1 cellular context compared by ENCODE assay signal in the genomic region with DNA sequence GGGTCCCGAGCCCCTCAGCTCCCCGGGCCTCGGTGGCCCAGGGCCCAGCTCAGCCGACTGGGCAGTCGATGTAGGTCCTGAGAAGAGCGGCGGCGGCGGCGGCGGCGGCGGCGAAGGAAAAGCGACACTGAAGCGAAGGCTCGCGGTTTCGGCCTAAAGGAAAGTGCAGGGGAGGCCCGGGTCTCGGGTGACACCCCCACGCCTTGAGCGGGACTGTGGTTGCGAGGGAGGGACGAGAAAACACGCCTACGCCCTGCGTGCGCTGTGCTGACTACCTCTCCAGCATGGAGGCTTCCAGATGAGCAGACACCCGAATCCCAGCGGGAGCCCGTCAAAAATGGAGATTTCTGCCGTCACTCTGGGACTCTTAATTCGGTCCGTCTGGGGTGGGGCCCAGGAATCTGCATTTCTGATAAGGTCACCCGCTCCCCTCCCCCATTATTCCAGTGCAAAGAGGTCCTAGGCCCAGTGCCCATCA.
A peak's percentile ranks its signal among the peaks of the same experiment; 100 is the strongest.
TF ChIP-seq lines count a peak whose summit lies in the region.

No MANE protein-coding gene starts in this region.

TF ChIP-seq in K562, 482 proteins besides CTCF, POLR2A, EP300 and RAD21 (continued from another document and continues in another):
- TF ChIP-seq, protein P1, sequence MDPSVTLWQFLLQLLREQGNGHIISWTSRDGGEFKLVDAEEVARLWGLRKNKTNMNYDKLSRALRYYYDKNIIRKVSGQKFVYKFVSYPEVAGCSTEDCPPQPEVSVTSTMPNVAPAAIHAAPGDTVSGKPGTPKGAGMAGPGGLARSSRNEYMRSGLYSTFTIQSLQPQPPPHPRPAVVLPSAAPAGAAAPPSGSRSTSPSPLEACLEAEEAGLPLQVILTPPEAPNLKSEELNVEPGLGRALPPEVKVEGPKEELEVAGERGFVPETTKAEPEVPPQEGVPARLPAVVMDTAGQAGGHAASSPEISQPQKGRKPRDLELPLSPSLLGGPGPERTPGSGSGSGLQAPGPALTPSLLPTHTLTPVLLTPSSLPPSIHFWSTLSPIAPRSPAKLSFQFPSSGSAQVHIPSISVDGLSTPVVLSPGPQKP (CRISPR knock-in tag; IDR thresholded peaks at IDR 0.05): no peak
- no peak for TF ChIP-seq SMAD3 (CRISPR knock-in tag; conservative IDR thresholded peaks at IDR 0.05)
- TF ChIP-seq CREB1 (IDR thresholded peaks at IDR 0.05): peak; percentile 56; the same call in 1 of the 2 replicates
- TF ChIP-seq CREB1 (CRISPR knock-in tag; IDR thresholded peaks at IDR 0.05): no peak
- peak; percentile 35; the same call in 1 of the 2 replicates for TF ChIP-seq MTA3 (IDR thresholded peaks at IDR 0.05; ENCODE audit: borderline replicate concordance)
- peak; percentile 71; the same call in 1 of the 2 replicates for TF ChIP-seq ZNF766 (CRISPR knock-in tag; conservative IDR thresholded peaks at IDR 0.05)
- TF ChIP-seq ATF1 (CRISPR knock-in tag; IDR thresholded peaks at IDR 0.05): no peak
- peak; percentile 53 for TF ChIP-seq ATF1 (tag; IDR thresholded peaks at IDR 0.05)
- TF ChIP-seq PCBP2 (IDR thresholded peaks at IDR 0.05; ENCODE audit: low read depth, low read length, poor library complexity, severe bottlenecking): no peak
- no peak for TF ChIP-seq ZNF408 (CRISPR knock-in tag; IDR thresholded peaks at IDR 0.05; ENCODE audit: low read depth)
- TF ChIP-seq, protein P2, sequence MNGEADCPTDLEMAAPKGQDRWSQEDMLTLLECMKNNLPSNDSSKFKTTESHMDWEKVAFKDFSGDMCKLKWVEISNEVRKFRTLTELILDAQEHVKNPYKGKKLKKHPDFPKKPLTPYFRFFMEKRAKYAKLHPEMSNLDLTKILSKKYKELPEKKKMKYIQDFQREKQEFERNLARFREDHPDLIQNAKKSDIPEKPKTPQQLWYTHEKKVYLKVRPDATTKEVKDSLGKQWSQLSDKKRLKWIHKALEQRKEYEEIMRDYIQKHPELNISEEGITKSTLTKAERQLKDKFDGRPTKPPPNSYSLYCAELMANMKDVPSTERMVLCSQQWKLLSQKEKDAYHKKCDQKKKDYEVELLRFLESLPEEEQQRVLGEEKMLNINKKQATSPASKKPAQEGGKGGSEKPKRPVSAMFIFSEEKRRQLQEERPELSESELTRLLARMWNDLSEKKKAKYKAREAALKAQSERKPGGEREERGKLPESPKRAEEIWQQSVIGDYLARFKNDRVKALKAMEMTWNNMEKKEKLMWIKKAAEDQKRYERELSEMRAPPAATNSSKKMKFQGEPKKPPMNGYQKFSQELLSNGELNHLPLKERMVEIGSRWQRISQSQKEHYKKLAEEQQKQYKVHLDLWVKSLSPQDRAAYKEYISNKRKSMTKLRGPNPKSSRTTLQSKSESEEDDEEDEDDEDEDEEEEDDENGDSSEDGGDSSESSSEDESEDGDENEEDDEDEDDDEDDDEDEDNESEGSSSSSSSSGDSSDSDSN (IDR thresholded peaks at IDR 0.05; ENCODE audit: borderline replicate concordance in 1 of 2, low read depth in 2 of 2, low read length in 2 of 2): peak in 1 of 2 experiments; percentile 42; a peak in 2 of 4 replicates
- TF ChIP-seq, protein P3, sequence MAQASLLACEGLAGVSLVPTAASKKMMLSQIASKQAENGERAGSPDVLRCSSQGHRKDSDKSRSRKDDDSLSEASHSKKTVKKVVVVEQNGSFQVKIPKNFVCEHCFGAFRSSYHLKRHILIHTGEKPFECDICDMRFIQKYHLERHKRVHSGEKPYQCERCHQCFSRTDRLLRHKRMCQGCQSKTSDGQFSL (CRISPR knock-in tag; IDR thresholded peaks at IDR 0.05): no peak
- TF ChIP-seq, protein P3 (tag; IDR thresholded peaks at IDR 0.05): 0 out of 4 replicates have a peak, but pooled peaks of 1 of the 2 experiments have one; percentile 42
- TF ChIP-seq, protein P4, sequence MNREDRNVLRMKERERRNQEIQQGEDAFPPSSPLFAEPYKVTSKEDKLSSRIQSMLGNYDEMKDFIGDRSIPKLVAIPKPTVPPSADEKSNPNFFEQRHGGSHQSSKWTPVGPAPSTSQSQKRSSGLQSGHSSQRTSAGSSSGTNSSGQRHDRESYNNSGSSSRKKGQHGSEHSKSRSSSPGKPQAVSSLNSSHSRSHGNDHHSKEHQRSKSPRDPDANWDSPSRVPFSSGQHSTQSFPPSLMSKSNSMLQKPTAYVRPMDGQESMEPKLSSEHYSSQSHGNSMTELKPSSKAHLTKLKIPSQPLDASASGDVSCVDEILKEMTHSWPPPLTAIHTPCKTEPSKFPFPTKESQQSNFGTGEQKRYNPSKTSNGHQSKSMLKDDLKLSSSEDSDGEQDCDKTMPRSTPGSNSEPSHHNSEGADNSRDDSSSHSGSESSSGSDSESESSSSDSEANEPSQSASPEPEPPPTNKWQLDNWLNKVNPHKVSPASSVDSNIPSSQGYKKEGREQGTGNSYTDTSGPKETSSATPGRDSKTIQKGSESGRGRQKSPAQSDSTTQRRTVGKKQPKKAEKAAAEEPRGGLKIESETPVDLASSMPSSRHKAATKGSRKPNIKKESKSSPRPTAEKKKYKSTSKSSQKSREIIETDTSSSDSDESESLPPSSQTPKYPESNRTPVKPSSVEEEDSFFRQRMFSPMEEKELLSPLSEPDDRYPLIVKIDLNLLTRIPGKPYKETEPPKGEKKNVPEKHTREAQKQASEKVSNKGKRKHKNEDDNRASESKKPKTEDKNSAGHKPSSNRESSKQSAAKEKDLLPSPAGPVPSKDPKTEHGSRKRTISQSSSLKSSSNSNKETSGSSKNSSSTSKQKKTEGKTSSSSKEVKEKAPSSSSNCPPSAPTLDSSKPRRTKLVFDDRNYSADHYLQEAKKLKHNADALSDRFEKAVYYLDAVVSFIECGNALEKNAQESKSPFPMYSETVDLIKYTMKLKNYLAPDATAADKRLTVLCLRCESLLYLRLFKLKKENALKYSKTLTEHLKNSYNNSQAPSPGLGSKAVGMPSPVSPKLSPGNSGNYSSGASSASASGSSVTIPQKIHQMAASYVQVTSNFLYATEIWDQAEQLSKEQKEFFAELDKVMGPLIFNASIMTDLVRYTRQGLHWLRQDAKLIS (CRISPR knock-in tag; IDR thresholded peaks at IDR 0.05): no peak
- TF ChIP-seq, protein P5, sequence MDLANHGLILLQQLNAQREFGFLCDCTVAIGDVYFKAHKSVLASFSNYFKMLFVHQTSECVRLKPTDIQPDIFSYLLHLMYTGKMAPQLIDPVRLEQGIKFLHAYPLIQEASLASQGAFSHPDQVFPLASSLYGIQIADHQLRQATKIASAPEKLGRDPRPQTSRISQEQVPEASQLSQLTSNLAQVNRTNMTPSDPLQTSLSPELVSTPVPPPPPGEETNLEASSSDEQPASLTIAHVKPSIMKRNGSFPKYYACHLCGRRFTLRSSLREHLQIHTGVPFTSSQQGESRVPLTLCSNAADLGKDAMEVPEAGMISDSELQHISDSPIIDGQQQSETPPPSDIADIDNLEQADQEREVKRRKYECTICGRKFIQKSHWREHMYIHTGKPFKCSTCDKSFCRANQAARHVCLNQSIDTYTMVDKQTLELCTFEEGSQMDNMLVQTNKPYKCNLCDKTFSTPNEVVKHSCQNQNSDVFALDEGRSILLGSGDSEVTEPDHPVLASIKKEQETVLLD (IDR thresholded peaks at IDR 0.05): no peak
- no peak for TF ChIP-seq ZC3H11A (IDR thresholded peaks at IDR 0.05; ENCODE audit: low read depth, low read length)
- TF ChIP-seq PHTF2 (CRISPR knock-in tag; IDR thresholded peaks at IDR 0.05): no peak
- TF ChIP-seq TSC22D4 (tag; IDR thresholded peaks at IDR 0.05): no peak
- no peak for TF ChIP-seq BRF1 (IDR thresholded peaks at IDR 0.05; ENCODE audit: borderline replicate concordance, extremely low read depth, insufficient read length)
- peak; percentile 12 for TF ChIP-seq MEIS2 (IDR thresholded peaks at IDR 0.05; ENCODE audit: partially characterized antibody)
- TF ChIP-seq GABPB2 (CRISPR knock-in tag; conservative IDR thresholded peaks at IDR 0.05): no peak
- TF ChIP-seq TRIM28 (IDR thresholded peaks at IDR 0.05): 0 out of 2 replicates have a peak, but pooled peaks have one; percentile 13
- TF ChIP-seq, protein P6, sequence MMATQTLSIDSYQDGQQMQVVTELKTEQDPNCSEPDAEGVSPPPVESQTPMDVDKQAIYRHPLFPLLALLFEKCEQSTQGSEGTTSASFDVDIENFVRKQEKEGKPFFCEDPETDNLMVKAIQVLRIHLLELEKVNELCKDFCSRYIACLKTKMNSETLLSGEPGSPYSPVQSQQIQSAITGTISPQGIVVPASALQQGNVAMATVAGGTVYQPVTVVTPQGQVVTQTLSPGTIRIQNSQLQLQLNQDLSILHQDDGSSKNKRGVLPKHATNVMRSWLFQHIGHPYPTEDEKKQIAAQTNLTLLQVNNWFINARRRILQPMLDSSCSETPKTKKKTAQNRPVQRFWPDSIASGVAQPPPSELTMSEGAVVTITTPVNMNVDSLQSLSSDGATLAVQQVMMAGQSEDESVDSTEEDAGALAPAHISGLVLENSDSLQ (IDR thresholded peaks at IDR 0.05): no peak; the same call in 1 of the 2 replicates
- no peak for TF ChIP-seq HNRNPK (IDR thresholded peaks at IDR 0.05; ENCODE audit: low read depth, low read length, poor library complexity, severe bottlenecking)
- TF ChIP-seq ZNF174 (CRISPR knock-in tag; IDR thresholded peaks at IDR 0.05): no peak
- TF ChIP-seq PML (IDR thresholded peaks at IDR 0.05; ENCODE audit: low read length): no peak
- no peak for TF ChIP-seq RBM15 (IDR thresholded peaks at IDR 0.05; ENCODE audit: insufficient read depth, low read length)
- peak; percentile 99 for TF ChIP-seq MYNN (IDR thresholded peaks at IDR 0.05)
- TF ChIP-seq MYNN (CRISPR knock-in tag; IDR thresholded peaks at IDR 0.05): peak; percentile 89
- TF ChIP-seq, protein P7, sequence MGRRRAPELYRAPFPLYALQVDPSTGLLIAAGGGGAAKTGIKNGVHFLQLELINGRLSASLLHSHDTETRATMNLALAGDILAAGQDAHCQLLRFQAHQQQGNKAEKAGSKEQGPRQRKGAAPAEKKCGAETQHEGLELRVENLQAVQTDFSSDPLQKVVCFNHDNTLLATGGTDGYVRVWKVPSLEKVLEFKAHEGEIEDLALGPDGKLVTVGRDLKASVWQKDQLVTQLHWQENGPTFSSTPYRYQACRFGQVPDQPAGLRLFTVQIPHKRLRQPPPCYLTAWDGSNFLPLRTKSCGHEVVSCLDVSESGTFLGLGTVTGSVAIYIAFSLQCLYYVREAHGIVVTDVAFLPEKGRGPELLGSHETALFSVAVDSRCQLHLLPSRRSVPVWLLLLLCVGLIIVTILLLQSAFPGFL (CRISPR knock-in tag; IDR thresholded peaks at IDR 0.05): 0 out of 2 replicates have a peak, but pooled peaks have one; percentile 28
- peak; percentile 25 for TF ChIP-seq NCOA4 (IDR thresholded peaks at IDR 0.05; ENCODE audit: partially characterized antibody)
- TF ChIP-seq, protein P8, sequence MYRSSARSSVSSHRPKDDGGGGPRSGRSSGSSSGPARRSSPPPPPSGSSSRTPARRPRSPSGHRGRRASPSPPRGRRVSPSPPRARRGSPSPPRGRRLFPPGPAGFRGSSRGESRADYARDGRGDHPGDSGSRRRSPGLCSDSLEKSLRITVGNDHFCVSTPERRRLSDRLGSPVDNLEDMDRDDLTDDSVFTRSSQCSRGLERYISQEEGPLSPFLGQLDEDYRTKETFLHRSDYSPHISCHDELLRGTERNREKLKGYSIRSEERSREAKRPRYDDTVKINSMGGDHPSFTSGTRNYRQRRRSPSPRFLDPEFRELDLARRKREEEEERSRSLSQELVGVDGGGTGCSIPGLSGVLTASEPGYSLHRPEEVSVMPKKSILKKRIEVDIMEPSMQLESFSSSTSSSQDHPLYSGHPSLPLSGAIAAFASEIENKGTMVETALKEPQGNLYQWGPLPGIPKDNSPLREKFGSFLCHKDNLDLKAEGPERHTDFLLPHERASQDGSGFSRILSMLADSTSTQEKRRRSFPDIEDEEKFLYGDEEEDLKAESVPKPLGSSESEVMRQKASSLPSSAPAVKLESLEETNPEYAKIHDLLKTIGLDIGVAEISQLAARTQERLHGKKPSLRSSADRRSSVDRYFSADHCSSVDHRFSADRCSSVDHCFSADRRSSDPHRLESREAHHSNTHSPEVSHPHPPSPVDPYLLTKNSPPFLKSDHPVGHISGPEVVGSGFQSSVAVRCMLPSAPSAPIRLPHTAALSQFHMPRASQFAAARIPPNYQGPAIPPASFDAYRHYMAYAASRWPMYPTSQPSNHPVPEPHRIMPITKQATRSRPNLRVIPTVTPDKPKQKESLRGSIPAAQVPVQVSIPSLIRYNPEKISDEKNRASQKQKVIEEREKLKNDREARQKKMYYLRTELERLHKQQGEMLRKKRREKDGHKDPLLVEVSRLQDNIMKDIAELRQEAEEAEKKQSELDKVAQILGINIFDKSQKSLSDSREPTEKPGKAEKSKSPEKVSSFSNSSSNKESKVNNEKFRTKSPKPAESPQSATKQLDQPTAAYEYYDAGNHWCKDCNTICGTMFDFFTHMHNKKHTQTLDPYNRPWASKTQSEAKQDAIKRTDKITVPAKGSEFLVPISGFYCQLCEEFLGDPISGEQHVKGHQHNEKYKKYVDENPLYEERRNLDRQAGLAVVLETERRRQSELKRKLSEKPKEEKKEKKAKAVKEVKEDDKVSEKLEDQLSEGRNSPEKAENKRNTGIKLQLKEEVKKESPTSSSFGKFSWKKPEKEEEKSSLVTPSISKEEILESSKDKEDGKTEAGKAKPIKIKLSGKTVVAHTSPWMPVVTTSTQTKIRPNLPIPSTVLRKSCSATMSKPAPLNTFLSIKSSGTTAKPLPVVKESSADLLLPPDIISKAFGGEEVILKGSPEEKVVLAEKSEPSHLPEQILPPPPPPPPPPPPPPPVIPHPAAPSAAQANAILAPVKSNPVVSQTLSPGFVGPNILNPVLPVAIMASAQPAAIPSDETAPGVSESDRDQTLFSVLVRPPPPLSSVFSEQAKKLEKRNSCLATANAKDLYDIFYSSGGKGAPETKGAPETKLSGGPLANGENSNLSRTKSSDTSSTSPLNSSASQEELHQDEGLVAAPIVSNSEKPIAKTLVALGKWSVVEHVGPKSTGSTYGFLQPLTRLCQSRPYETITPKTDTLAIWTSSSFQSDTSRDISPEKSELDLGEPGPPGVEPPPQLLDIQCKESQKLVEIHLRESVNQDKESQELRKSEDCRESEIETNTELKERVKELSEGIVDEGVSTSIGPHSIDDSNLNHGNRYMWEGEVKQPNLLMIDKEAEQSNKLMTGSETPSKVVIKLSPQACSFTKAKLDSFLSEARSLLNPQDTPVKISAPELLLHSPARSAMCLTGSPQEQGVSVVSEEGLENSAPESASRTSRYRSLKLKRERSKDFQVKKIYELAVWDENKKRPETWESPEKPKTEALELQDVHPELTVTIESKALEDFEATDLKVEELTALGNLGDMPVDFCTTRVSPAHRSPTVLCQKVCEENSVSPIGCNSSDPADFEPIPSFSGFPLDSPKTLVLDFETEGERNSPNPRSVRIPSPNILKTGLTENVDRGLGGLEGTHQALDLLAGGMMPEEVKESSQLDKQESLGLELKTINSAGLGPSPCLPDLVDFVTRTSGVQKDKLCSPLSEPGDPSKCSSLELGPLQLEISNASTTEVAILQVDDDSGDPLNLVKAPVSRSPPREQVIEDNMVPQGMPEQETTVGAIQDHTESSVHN (IDR thresholded peaks at IDR 0.05; ENCODE audit: borderline replicate concordance in 1 of 2, low read depth in 1 of 2): 0 out of 4 replicates have a peak, but pooled peaks of 1 of the 2 experiments have one; percentile 6
- TF ChIP-seq YY1 (IDR thresholded peaks at IDR 0.05; ENCODE audit: borderline replicate concordance in 1 of 3, control insufficient read depth in 1 of 3, extremely low read depth in 1 of 3, insufficient read depth in 3 of 3, insufficient read length in 1 of 3, insufficient replicate concordance in 2 of 3, low read depth in 1 of 3, low read length in 2 of 3): peak in 2 of 3 experiments; percentile 49 to 85
- TF ChIP-seq KAT7 (CRISPR knock-in tag; IDR thresholded peaks at IDR 0.05; ENCODE audit: borderline replicate concordance): 0 out of 2 replicates have a peak, but pooled peaks have one; percentile 76
- no peak for TF ChIP-seq CCAR2 (IDR thresholded peaks at IDR 0.05; ENCODE audit: low read depth, low read length)
- TF ChIP-seq CCNT2 (IDR thresholded peaks at IDR 0.05; ENCODE audit: borderline replicate concordance, extremely low read depth, insufficient read length, low read depth, low read length): no peak
